ENCODE assay signal across 8 cellular contexts in genomic region chr2:218257390-218257981, GRCh38. TPM values are rescaled to one million over a fixed set of nuclear protein-coding genes. Genes with fewer than 3 reads are reported as not detected.
A peak's percentile ranks its signal among the peaks of the same experiment; 100 is the strongest.
DNase-seq lines count a peak whose midpoint lies in the region; ATAC-seq and TF ChIP-seq lines count a peak whose summit lies in the region.

No MANE protein-coding gene starts in this region.

- H3K36me3 ChIP-seq in adipocyte (ENCODE audit: control insufficient read depth, insufficient read depth, low read length, severe bottlenecking) (peaks cover 44% of the 10 kb centered on the region), left lung (peaks cover 0 to 52% of the 10 kb centered on the region in 2 donors)

- no peaks in the 10 kb centered on the region for H3K27me3 ChIP-seq in adipocyte (replicated peaks; ENCODE audit: control insufficient read depth, insufficient read depth, low read length)
- H3K27me3 ChIP-seq in left lung = no peaks in the 10 kb centered on the region

- no peak overlapping the region for H3K9ac ChIP-seq in adipocyte (ENCODE audit: low read length)

- H3K4me3 Mint-ChIP-seq in T-helper 17 cell = peak overlapping the region; percentile 79

- H3K27ac ChIP-seq in left lung = peak overlapping the region; percentile 62 to 75

- intact Hi-C loops in left lung (cut with DNase I) = no loop called here

- peak; percentile 43 for ATAC-seq in GM19025 (IDR thresholded peaks at IDR 0.05; ENCODE audit: low read depth, unreplicated experiment)
- ATAC-seq in HG03175 (IDR thresholded peaks at IDR 0.05; ENCODE audit: unreplicated experiment) = peak; percentile 86
- peak; percentile 82 for ATAC-seq in T-helper 17 cell
- peak; percentile 39 for ATAC-seq in left lung

- TF ChIP-seq CTCF in left lung (IDR thresholded peaks at IDR 0.05) = peak; percentile 35 to 42

- DNase-seq in Ammon's horn (ENCODE audit: low spot score) = peak; percentile 60
- peak; percentile 42 to 66 (median 59) for DNase-seq in T-helper 17 cell
- DNase-seq in adipocyte (ENCODE audit: low read depth) = peak; percentile 48
- peak in 1 of 2 donors; percentile 41 for DNase-seq in left lung
- DNase-seq in stimulated activated CD8-positive, alpha-beta memory T cell treated with anti-CD3 and anti-CD28 coated beads, Interleukin-4, amount 100 ng/mL, for 24 hours (ENCODE audit: low read depth) = peak; percentile 50
- no peak for DNase-seq in islet precursor cell

- H3K27me3 Mint-ChIP-seq in T-helper 17 cell = no peaks in the 10 kb centered on the region

- H3K9me3 ChIP-seq in T-helper 17 cell (ENCODE audit: control insufficient read depth, low read length, poor library complexity, severe bottlenecking) = no peaks in the 10 kb centered on the region
- H3K9me3 ChIP-seq in adipocyte (ENCODE audit: control insufficient read depth, low read length) = no peaks in the 10 kb centered on the region
- no peaks in the 10 kb centered on the region for H3K9me3 ChIP-seq in left lung

- H3K4me3 ChIP-seq in adipocyte (ENCODE audit: low read length) (no peak overlapping the region), left lung (no peak overlapping the region)

- peak overlapping the region; percentile 75 for H3K27ac Mint-ChIP-seq in T-helper 17 cell

- H3K4me1 Mint-ChIP-seq in T-helper 17 cell = peaks cover 19% of the 10 kb centered on the region

- H3K4me1 ChIP-seq in adipocyte (ENCODE audit: control insufficient read depth, insufficient read depth, low read length) (peaks cover 62% of the 10 kb centered on the region), left lung (peaks cover 20 to 62% of the 10 kb centered on the region in 2 donors)

- H3K36me3 Mint-ChIP-seq in T-helper 17 cell (ENCODE audit: low read depth) = no peaks in the 10 kb centered on the region

RNA-seq across cellular contexts. Expression of gene GPBAR1, which starts 3.3 kb away (rescaled TPM):
- total RNA-seq in T-helper 17 cell = 1 to 10 TPM; 1.5 to 2.7 TPM
- 1 to 10 TPM; 1.7 to 4.3 TPM for total RNA-seq in left lung

RNA-seq across cellular contexts. Expression of gene AAMP, which starts 12.5 kb away (rescaled TPM):
- 10 to 100 TPM; 46.8 to 47.0 TPM for total RNA-seq in T-helper 17 cell
- total RNA-seq in left lung = 10 to 100 TPM; 55.2 to 57.2 TPM

RNA-seq across cellular contexts. Expression of gene PNKD, which starts 12.8 kb away (rescaled TPM):
- 10 to 100 TPM; 21.1 to 31.2 TPM for total RNA-seq in T-helper 17 cell
- 10 to 100 TPM; 93.4 to 96.8 TPM for total RNA-seq in left lung

RNA-seq across cellular contexts. Expression of gene TMBIM1, which starts 34.8 kb away (rescaled TPM):
- total RNA-seq in T-helper 17 cell (100 to 1,000 TPM in 1 of 2 donors, 10 to 100 TPM in 1; 97.4 to 121 TPM), left lung (100 to 1,000 TPM; 281 to 308 TPM)

RNA-seq across cellular contexts. Expression of gene ARPC2, which starts 40.5 kb away (rescaled TPM):
- total RNA-seq in T-helper 17 cell = 100 to 1,000 TPM; 424 to 467 TPM
- 100 to 1,000 TPM; 361 to 452 TPM for total RNA-seq in left lung
